In the genomic region with DNA sequence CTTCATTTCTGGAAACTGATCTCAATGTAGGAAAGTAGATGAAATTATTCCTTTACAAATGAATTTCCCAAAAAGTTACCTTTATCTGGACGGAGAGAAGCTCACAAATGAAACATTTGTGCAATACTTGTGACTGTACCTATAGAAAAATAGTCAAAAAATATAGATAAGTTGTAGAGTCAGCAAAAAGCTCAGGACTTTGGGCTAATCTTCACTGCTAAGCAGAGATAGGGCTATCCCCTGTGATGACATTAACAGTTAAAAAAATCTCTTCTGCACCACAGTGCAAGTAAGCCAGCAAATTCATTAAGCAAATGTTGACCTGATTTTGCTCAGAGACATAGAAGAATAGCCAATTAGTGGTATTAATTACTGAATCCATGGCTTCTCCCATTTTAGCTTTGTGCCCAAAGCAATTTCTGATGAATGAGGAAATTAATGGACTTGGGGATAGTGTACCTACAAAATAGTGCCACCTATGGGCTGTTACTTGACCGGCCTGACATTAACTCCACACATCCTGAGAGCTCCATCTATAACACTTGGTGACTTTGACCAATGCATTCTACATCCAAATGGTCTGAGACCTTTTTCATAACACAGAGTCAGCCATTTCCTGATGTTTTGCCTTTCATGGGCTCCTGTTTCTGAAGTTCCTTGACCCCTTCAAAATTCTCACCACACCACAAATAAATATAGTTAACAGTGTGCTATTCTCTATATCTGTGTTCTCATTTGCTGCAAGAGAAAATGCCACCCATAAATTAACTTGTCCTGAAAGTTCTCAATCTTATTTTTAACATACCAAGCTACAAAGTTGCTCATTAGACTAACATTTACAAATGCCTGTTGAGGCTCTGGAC, we compare ENCODE assay signal across 1 cellular context.
TF ChIP-seq lines count a peak whose summit lies in the region.

No MANE protein-coding gene starts in this region.

TF ChIP-seq in K562, 482 proteins besides CTCF, POLR2A, EP300 and RAD21 (continued from another document):
- TF ChIP-seq, protein P1, sequence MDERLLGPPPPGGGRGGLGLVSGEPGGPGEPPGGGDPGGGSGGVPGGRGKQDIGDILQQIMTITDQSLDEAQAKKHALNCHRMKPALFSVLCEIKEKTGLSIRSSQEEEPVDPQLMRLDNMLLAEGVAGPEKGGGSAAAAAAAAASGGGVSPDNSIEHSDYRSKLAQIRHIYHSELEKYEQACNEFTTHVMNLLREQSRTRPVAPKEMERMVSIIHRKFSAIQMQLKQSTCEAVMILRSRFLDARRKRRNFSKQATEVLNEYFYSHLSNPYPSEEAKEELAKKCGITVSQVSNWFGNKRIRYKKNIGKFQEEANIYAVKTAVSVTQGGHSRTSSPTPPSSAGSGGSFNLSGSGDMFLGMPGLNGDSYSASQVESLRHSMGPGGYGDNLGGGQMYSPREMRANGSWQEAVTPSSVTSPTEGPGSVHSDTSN (CRISPR knock-in tag; IDR thresholded peaks at IDR 0.05; ENCODE audit: low read depth): no peak
- TF ChIP-seq, protein P1 (tag; conservative IDR thresholded peaks at IDR 0.05; ENCODE audit: low read depth): no peak
- TF ChIP-seq, protein P2, sequence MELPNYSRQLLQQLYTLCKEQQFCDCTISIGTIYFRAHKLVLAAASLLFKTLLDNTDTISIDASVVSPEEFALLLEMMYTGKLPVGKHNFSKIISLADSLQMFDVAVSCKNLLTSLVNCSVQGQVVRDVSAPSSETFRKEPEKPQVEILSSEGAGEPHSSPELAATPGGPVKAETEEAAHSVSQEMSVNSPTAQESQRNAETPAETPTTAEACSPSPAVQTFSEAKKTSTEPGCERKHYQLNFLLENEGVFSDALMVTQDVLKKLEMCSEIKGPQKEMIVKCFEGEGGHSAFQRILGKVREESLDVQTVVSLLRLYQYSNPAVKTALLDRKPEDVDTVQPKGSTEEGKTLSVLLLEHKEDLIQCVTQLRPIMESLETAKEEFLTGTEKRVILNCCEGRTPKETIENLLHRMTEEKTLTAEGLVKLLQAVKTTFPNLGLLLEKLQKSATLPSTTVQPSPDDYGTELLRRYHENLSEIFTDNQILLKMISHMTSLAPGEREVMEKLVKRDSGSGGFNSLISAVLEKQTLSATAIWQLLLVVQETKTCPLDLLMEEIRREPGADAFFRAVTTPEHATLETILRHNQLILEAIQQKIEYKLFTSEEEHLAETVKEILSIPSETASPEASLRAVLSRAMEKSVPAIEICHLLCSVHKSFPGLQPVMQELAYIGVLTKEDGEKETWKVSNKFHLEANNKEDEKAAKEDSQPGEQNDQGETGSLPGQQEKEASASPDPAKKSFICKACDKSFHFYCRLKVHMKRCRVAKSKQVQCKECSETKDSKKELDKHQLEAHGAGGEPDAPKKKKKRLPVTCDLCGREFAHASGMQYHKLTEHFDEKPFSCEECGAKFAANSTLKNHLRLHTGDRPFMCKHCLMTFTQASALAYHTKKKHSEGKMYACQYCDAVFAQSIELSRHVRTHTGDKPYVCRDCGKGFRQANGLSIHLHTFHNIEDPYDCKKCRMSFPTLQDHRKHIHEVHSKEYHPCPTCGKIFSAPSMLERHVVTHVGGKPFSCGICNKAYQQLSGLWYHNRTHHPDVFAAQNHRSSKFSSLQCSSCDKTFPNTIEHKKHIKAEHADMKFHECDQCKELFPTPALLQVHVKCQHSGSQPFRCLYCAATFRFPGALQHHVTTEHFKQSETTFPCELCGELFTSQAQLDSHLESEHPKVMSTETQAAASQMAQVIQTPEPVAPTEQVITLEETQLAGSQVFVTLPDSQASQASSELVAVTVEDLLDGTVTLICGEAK (IDR thresholded peaks at IDR 0.05): no peak
- TF ChIP-seq, protein P2 (CRISPR knock-in tag; IDR thresholded peaks at IDR 0.05): no peak
- TF ChIP-seq, protein P3, sequence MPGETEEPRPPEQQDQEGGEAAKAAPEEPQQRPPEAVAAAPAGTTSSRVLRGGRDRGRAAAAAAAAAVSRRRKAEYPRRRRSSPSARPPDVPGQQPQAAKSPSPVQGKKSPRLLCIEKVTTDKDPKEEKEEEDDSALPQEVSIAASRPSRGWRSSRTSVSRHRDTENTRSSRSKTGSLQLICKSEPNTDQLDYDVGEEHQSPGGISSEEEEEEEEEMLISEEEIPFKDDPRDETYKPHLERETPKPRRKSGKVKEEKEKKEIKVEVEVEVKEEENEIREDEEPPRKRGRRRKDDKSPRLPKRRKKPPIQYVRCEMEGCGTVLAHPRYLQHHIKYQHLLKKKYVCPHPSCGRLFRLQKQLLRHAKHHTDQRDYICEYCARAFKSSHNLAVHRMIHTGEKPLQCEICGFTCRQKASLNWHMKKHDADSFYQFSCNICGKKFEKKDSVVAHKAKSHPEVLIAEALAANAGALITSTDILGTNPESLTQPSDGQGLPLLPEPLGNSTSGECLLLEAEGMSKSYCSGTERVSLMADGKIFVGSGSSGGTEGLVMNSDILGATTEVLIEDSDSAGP (CRISPR knock-in tag; IDR thresholded peaks at IDR 0.05): no peak
